In genomic region chr2:170711196-170711773, GRCh38 we compare ENCODE assay signal across 19 cellular contexts. TPM values are rescaled to one million over a fixed set of nuclear protein-coding genes. Genes with fewer than 3 reads are reported as not detected.
DNase-seq lines count a peak whose midpoint lies in the region; ATAC-seq and TF ChIP-seq lines count a peak whose summit lies in the region.
"Had no signal": no experiment of that assay in that cellular context is flagged by ENCODE, and none has a peak within 500 bp of the region (broad histone marks: within the 10 kb centered on the region; RNA-seq: fewer than 3 reads in every experiment).

No MANE protein-coding gene starts in this region.

- H3K27ac Mint-ChIP-seq in naive thymus-derived CD4-positive, alpha-beta T cell: no peak overlapping the region
- H3K27ac Mint-ChIP-seq in activated CD4-positive, alpha-beta memory T cell treated with anti-CD3 and anti-CD28 coated beads for 36 hours: no peak overlapping the region
- H3K27ac Mint-ChIP-seq: stimulated activated naive CD8-positive, alpha-beta T cell treated with anti-CD3 and anti-CD28 coated beads, Interleukin-15, amount 100 ng/mL, for 72 hours had no signal

- intact Hi-C loops in left ventricle myocardium inferior (cut with micrococcal nuclease): no loop called here
- intact Hi-C loops in naive thymus-derived CD4-positive, alpha-beta T cell (cut with micrococcal nuclease): loop anchor here (5.0 to 10.0 kb wide), 4 partner anchors 126 to 1374 kb away; partner anchors contain the start of gene DLX1 (in 1 of the 2)
- intact Hi-C loops in activated CD4-positive, alpha-beta memory T cell treated with anti-CD3 and anti-CD28 coated beads for 36 hours (cut with micrococcal nuclease): loop anchor here (5.0 to 10.0 kb wide), 3 partner anchors 304 to 1374 kb away; partner anchors contain the start of gene DLX1

- no peaks in the 10 kb centered on the region for H3K36me3 ChIP-seq in left ventricle myocardium inferior
- no peaks in the 10 kb centered on the region for H3K36me3 ChIP-seq in right atrium auricular region
- no peaks in the 10 kb centered on the region for H3K36me3 ChIP-seq in naive thymus-derived CD4-positive, alpha-beta T cell (ENCODE audit: control insufficient read depth in 2 of 3, insufficient read depth in 3 of 3, low read length in 3 of 3)
- H3K36me3 ChIP-seq: heart right ventricle had no signal

- peak overlapping the region in 8 of 10 donors; percentile 34 to 91 (median 60) for H3K4me3 Mint-ChIP-seq in naive thymus-derived CD4-positive, alpha-beta T cell
- H3K4me3 Mint-ChIP-seq in activated CD4-positive, alpha-beta memory T cell treated with anti-CD3 and anti-CD28 coated beads for 36 hours: no peak overlapping the region
- H3K4me3 Mint-ChIP-seq: activated naive CD4-positive, alpha-beta T cell treated with anti-CD3 and anti-CD28 coated beads, Interleukin-2, amount 10 ng/mL, durations not matched to agents 7 days and 5 days had no signal

- H3K27me3 ChIP-seq in left ventricle myocardium inferior (ENCODE audit: low read depth): peaks cover 100% of the 10 kb centered on the region
- peaks cover 5 to 23% of the 10 kb centered on the region in 2 donors for H3K27me3 ChIP-seq in right atrium auricular region
- H3K27me3 ChIP-seq in naive thymus-derived CD4-positive, alpha-beta T cell (ENCODE audit: control insufficient read depth in 2 of 2, insufficient read depth in 2 of 2, low read length in 2 of 2): peaks cover 0 to 15% of the 10 kb centered on the region in 2 donors

- H3K9me3 ChIP-seq in left ventricle myocardium inferior (replicated peaks): no peaks in the 10 kb centered on the region
- no peaks in the 10 kb centered on the region for H3K9me3 ChIP-seq in right atrium auricular region
- H3K9me3 ChIP-seq in naive thymus-derived CD4-positive, alpha-beta T cell (ENCODE audit: control insufficient read depth in 2 of 3, low read length in 3 of 3): no peaks in the 10 kb centered on the region
- H3K9me3 ChIP-seq: heart right ventricle had no signal

- H3K4me3 ChIP-seq in left ventricle myocardium inferior: peak overlapping the region; percentile 14
- H3K4me3 ChIP-seq in right atrium auricular region: no peak overlapping the region
- no peak overlapping the region for H3K4me3 ChIP-seq in naive thymus-derived CD4-positive, alpha-beta T cell (ENCODE audit: low read length)
- H3K4me3 ChIP-seq: GM23248 had no signal

- CTCF ChIA-PET in naive thymus-derived CD4-positive, alpha-beta T cell (lab: Charles Lee): no interaction called here
- CTCF ChIA-PET in activated CD4-positive, alpha-beta memory T cell treated with anti-CD3 and anti-CD28 coated beads for 36 hours (lab: Charles Lee): interaction anchor here (0.6 to 2.8 kb wide), 9 partner anchors 10 to 397 kb away, joined by 3 to 11 read pairs (median 3); partner anchors contain the start of gene GAD1

- POLR2A ChIA-PET in naive thymus-derived CD4-positive, alpha-beta T cell (lab: Charles Lee): no interaction called here
- POLR2A ChIA-PET in activated CD4-positive, alpha-beta memory T cell treated with anti-CD3 and anti-CD28 coated beads for 36 hours (lab: Charles Lee): no interaction called here

- no peak for TF ChIP-seq CTCF in left ventricle myocardium inferior (IDR thresholded peaks at IDR 0.05; ENCODE audit: borderline replicate concordance)
- TF ChIP-seq CTCF in right atrium auricular region (IDR thresholded peaks at IDR 0.05): no peak

- H3K36me3 Mint-ChIP-seq in naive thymus-derived CD4-positive, alpha-beta T cell: peaks cover 0 to 5% (median 0%) of the 10 kb centered on the region in 5 donors
- no peaks in the 10 kb centered on the region for H3K36me3 Mint-ChIP-seq in activated CD4-positive, alpha-beta memory T cell treated with anti-CD3 and anti-CD28 coated beads for 36 hours

- peaks cover 0 to 3% (median 0%) of the 10 kb centered on the region in 11 donors for H3K9me3 Mint-ChIP-seq in naive thymus-derived CD4-positive, alpha-beta T cell
- no peaks in the 10 kb centered on the region for H3K9me3 Mint-ChIP-seq in activated CD4-positive, alpha-beta memory T cell treated with anti-CD3 and anti-CD28 coated beads for 36 hours
- H3K9me3 Mint-ChIP-seq: activated naive CD4-positive, alpha-beta T cell treated with anti-CD3 and anti-CD28 coated beads, Interleukin-2, amount 10 ng/mL, durations not matched to agents 7 days and 5 days; stimulated activated naive CD8-positive, alpha-beta T cell treated with anti-CD3 and anti-CD28 coated beads, Interleukin-15, amount 100 ng/mL, for 72 hours had no signal

- no peak for ATAC-seq in naive thymus-derived CD4-positive, alpha-beta T cell
- ATAC-seq in HG03045 (IDR thresholded peaks at IDR 0.05; ENCODE audit: unreplicated experiment) (no peak), GM19324 (IDR thresholded peaks at IDR 0.05; ENCODE audit: low FRiP score, unreplicated experiment) (no peak)
- ATAC-seq: heart right ventricle; stimulated activated naive CD8-positive, alpha-beta T cell treated with anti-CD3 and anti-CD28 coated beads, Interleukin-15, amount 100 ng/mL, for 72 hours had no signal

- DNase-seq in left ventricle myocardium inferior (no peak), right atrium auricular region (ENCODE audit: low spot score) (no peak), ecto neural progenitor cell (ENCODE audit: low spot score) (peak; percentile 59), GM03348 (ENCODE audit: low spot score) (no peak)
- no peak for DNase-seq in naive thymus-derived CD4-positive, alpha-beta T cell
- no peak for DNase-seq in activated CD4-positive, alpha-beta memory T cell treated with anti-CD3 and anti-CD28 coated beads for 36 hours
- DNase-seq: activated naive CD4-positive, alpha-beta T cell treated with anti-CD3 and anti-CD28 coated beads, Interleukin-2, amount 10 ng/mL, durations not matched to agents 7 days and 5 days; effector CD8-positive, alpha-beta T cell; GM23248; heart right ventricle; NCI-H446; stimulated activated naive CD8-positive, alpha-beta T cell treated with anti-CD3 and anti-CD28 coated beads, Interleukin-15, amount 100 ng/mL, for 72 hours; T1000 had no signal

- H3K4me1 ChIP-seq in left ventricle myocardium inferior: peaks cover 39% of the 10 kb centered on the region
- H3K4me1 ChIP-seq in right atrium auricular region: peaks cover 0 to 40% of the 10 kb centered on the region in 2 donors
- H3K4me1 ChIP-seq in naive thymus-derived CD4-positive, alpha-beta T cell (ENCODE audit: control insufficient read depth in 2 of 2, insufficient read depth in 2 of 2, low read length in 2 of 2): peaks cover 0 to 33% of the 10 kb centered on the region in 2 donors

- H3K4me1 Mint-ChIP-seq in naive thymus-derived CD4-positive, alpha-beta T cell: peaks cover 9 to 48% (median 32%) of the 10 kb centered on the region in 7 donors
- peaks cover 28% of the 10 kb centered on the region for H3K4me1 Mint-ChIP-seq in activated CD4-positive, alpha-beta memory T cell treated with anti-CD3 and anti-CD28 coated beads for 36 hours (ENCODE audit: low read depth)

- peaks cover 57 to 80% (median 61%) of the 10 kb centered on the region in 5 donors for H3K27me3 Mint-ChIP-seq in naive thymus-derived CD4-positive, alpha-beta T cell
- peaks cover 61% of the 10 kb centered on the region for H3K27me3 Mint-ChIP-seq in activated CD4-positive, alpha-beta memory T cell treated with anti-CD3 and anti-CD28 coated beads for 36 hours

- H3K27ac ChIP-seq in left ventricle myocardium inferior (replicated peaks): no peak overlapping the region
- H3K27ac ChIP-seq in right atrium auricular region: no peak overlapping the region
- H3K27ac ChIP-seq in naive thymus-derived CD4-positive, alpha-beta T cell (ENCODE audit: low read depth, low read length): no peak overlapping the region
- H3K27ac ChIP-seq: GM23248, heart right ventricle, HL-60 had no signal

RNA-seq across cellular contexts. Expression of gene SP5, which starts 3.9 kb away (rescaled TPM):
- total RNA-seq in left ventricle myocardium inferior (0.44 TPM), right atrium auricular region (under 1 TPM in 1 of 2 donors, not detected in 1; 0.33 TPM)
- total RNA-seq in naive thymus-derived CD4-positive, alpha-beta T cell: not detected
- not detected for polyA plus RNA-seq in naive thymus-derived CD4-positive, alpha-beta T cell
- total RNA-seq in activated CD4-positive, alpha-beta memory T cell treated with anti-CD3 and anti-CD28 coated beads for 36 hours: not detected
- total RNA-seq: G401, GM23248, pulmonary artery endothelial cell had no signal
- polyA plus RNA-seq: AG04450, GM23248 had no signal

RNA-seq across cellular contexts. Expression of gene ERICH2, which starts 58.9 kb away (rescaled TPM):
- total RNA-seq in left ventricle myocardium inferior (0.82 TPM), right atrium auricular region (not detected)
- total RNA-seq in naive thymus-derived CD4-positive, alpha-beta T cell: not detected
- polyA plus RNA-seq in naive thymus-derived CD4-positive, alpha-beta T cell: not detected
- total RNA-seq in activated CD4-positive, alpha-beta memory T cell treated with anti-CD3 and anti-CD28 coated beads for 36 hours: not detected
- total RNA-seq: GM23248, pulmonary artery endothelial cell had no signal
- polyA plus RNA-seq: AG04450, GM23248 had no signal
